Comparison of ENCODE assay signal across 28 cellular contexts in genomic region chr12:41023836-41024235, GRCh38.
"Had no signal": no experiment of that assay in that cellular context is flagged by ENCODE, and none has a peak within 500 bp of the region (broad histone marks: within the 10 kb centered on the region; RNA-seq: fewer than 3 reads in every experiment).

No MANE protein-coding gene starts in this region.

- H3K27me3 ChIP-seq: ascending aorta, breast epithelium, cardiac muscle cell, colonic mucosa, esophagus squamous epithelium, gastroesophageal sphincter had no signal

- ATAC-seq: activated CD4-positive, alpha-beta T cell treated with anti-CD3 and anti-CD28 coated beads for 36 hours; activated CD8-positive, alpha-beta memory T cell treated with anti-CD3 and anti-CD28 coated beads, Interleukin-2, amount 10 ng/mL, durations not matched to agents 7 days and 5 days; activated CD8-positive, alpha-beta T cell treated with anti-CD3 and anti-CD28 coated beads, Interleukin-2, amount 10 ng/mL, durations not matched to agents 7 days and 5 days; activated naive CD4-positive, alpha-beta T cell treated with anti-CD3 and anti-CD28 coated beads, Interleukin-2, amount 50 U/mL, for 72 hours; activated T-cell treated with anti-CD3 and anti-CD28 coated beads, Interleukin-2, amount 50 U/mL, for 72 hours; gastroesophageal sphincter had no signal

- H3K4me3 Mint-ChIP-seq: activated CD4-positive, alpha-beta memory T cell treated with anti-CD3 and anti-CD28 coated beads for 36 hours; activated CD4-positive, alpha-beta T cell treated with anti-CD3 and anti-CD28 coated beads for 36 hours; activated CD4-positive, alpha-beta T cell treated with anti-CD3 and anti-CD28 coated beads, Interleukin-2, amount 10 ng/mL, durations not matched to agents 24 days and 14 days; activated CD8-positive, alpha-beta memory T cell treated with anti-CD3 and anti-CD28 coated beads, Interleukin-2, amount 10 ng/mL, durations not matched to agents 7 days and 5 days; activated CD8-positive, alpha-beta T cell treated with anti-CD3 and anti-CD28 coated beads, Interleukin-2, amount 10 ng/mL, durations not matched to agents 7 days and 5 days; activated naive CD4-positive, alpha-beta T cell treated with anti-CD3 and anti-CD28 coated beads, Interleukin-2, amount 10 ng/mL, durations not matched to agents 7 days and 5 days; activated naive CD8-positive, alpha-beta T cell treated with anti-CD3 and anti-CD28 coated beads, Interleukin-2, amount 10 ng/mL, durations not matched to agents 7 days and 5 days; activated T-cell treated with anti-CD3 and anti-CD28 coated beads, Interleukin-2, amount 50 U/mL, for 24 hours; activated T-cell treated with anti-CD3 and anti-CD28 coated beads, Interleukin-2, amount 50 U/mL, for 72 hours; brain had no signal

- H3K4me1 ChIP-seq: ascending aorta, breast epithelium, colonic mucosa, gastroesophageal sphincter had no signal

- H3K27me3 Mint-ChIP-seq: activated CD4-positive, alpha-beta memory T cell treated with anti-CD3 and anti-CD28 coated beads for 36 hours; activated CD4-positive, alpha-beta T cell treated with anti-CD3 and anti-CD28 coated beads for 36 hours; activated CD4-positive, alpha-beta T cell treated with anti-CD3 and anti-CD28 coated beads, Interleukin-2, amount 10 ng/mL, durations not matched to agents 24 days and 14 days; activated CD8-positive, alpha-beta memory T cell treated with anti-CD3 and anti-CD28 coated beads, Interleukin-2, amount 10 ng/mL, durations not matched to agents 7 days and 5 days; activated naive CD4-positive, alpha-beta T cell treated with anti-CD3 and anti-CD28 coated beads, Interleukin-2, amount 10 ng/mL, durations not matched to agents 7 days and 5 days; activated naive CD8-positive, alpha-beta T cell treated with anti-CD3 and anti-CD28 coated beads, Interleukin-2, amount 10 ng/mL, durations not matched to agents 7 days and 5 days; activated T-cell treated with anti-CD3 and anti-CD28 coated beads, Interleukin-2, amount 50 U/mL, for 24 hours; brain had no signal

- H3K9me3 Mint-ChIP-seq: activated CD4-positive, alpha-beta memory T cell treated with anti-CD3 and anti-CD28 coated beads for 36 hours; activated CD4-positive, alpha-beta T cell treated with anti-CD3 and anti-CD28 coated beads, Interleukin-2, amount 10 ng/mL, durations not matched to agents 24 days and 14 days; activated naive CD4-positive, alpha-beta T cell treated with anti-CD3 and anti-CD28 coated beads, Interleukin-2, amount 10 ng/mL, durations not matched to agents 7 days and 5 days; activated naive CD4-positive, alpha-beta T cell treated with anti-CD3 and anti-CD28 coated beads, Interleukin-2, amount 50 U/mL, for 72 hours; activated naive CD8-positive, alpha-beta T cell treated with anti-CD3 and anti-CD28 coated beads, Interleukin-2, amount 10 ng/mL, durations not matched to agents 7 days and 5 days; activated T-cell treated with anti-CD3 and anti-CD28 coated beads, Interleukin-2, amount 50 U/mL, for 24 hours; brain had no signal

- H3K27ac Mint-ChIP-seq: activated CD4-positive, alpha-beta memory T cell treated with anti-CD3 and anti-CD28 coated beads for 36 hours; activated CD4-positive, alpha-beta T cell treated with anti-CD3 and anti-CD28 coated beads for 36 hours; activated CD4-positive, alpha-beta T cell treated with anti-CD3 and anti-CD28 coated beads, Interleukin-2, amount 10 ng/mL, durations not matched to agents 24 days and 14 days; activated CD8-positive, alpha-beta memory T cell treated with anti-CD3 and anti-CD28 coated beads, Interleukin-2, amount 10 ng/mL, durations not matched to agents 7 days and 5 days; activated CD8-positive, alpha-beta T cell treated with anti-CD3 and anti-CD28 coated beads, Interleukin-2, amount 10 ng/mL, durations not matched to agents 7 days and 5 days; activated naive CD4-positive, alpha-beta T cell treated with anti-CD3 and anti-CD28 coated beads, Interleukin-2, amount 10 ng/mL, durations not matched to agents 7 days and 5 days; activated naive CD4-positive, alpha-beta T cell treated with anti-CD3 and anti-CD28 coated beads, Interleukin-2, amount 50 U/mL, for 72 hours; activated naive CD8-positive, alpha-beta T cell treated with anti-CD3 and anti-CD28 coated beads, Interleukin-2, amount 10 ng/mL, durations not matched to agents 7 days and 5 days; activated T-cell treated with anti-CD3 and anti-CD28 coated beads, Interleukin-2, amount 50 U/mL, for 24 hours; activated T-cell treated with anti-CD3 and anti-CD28 coated beads, Interleukin-2, amount 50 U/mL, for 72 hours; brain had no signal

- H3K4me3 ChIP-seq: ascending aorta, breast epithelium, cardiac muscle cell, colonic mucosa, esophagus squamous epithelium, gastroesophageal sphincter had no signal

- H3K9me3 ChIP-seq: ascending aorta, breast epithelium, colonic mucosa, esophagus squamous epithelium, gastroesophageal sphincter had no signal

- DNase-seq: activated CD4-positive, alpha-beta memory T cell treated with anti-CD3 and anti-CD28 coated beads for 36 hours; activated CD4-positive, alpha-beta T cell treated with anti-CD3 and anti-CD28 coated beads for 36 hours; activated CD4-positive, alpha-beta T cell treated with anti-CD3 and anti-CD28 coated beads, Interleukin-2, amount 10 ng/mL, durations not matched to agents 24 days and 14 days; activated CD4-positive, CD25-positive, alpha-beta regulatory T cell; activated CD4-positive, CD25-positive, alpha-beta regulatory T cell treated with anti-CD3 and anti-CD28 coated beads, Interleukin-2, amount 50 U/mL, for 72 hours; activated CD8-positive, alpha-beta memory T cell treated with anti-CD3 and anti-CD28 coated beads, Interleukin-2, amount 10 ng/mL, durations not matched to agents 7 days and 5 days; activated CD8-positive, alpha-beta memory T cell treated with anti-CD3 and anti-CD28 coated beads, Interleukin-2, amount 50 U/mL, for 4 hours; activated CD8-positive, alpha-beta T cell treated with anti-CD3 and anti-CD28 coated beads, Interleukin-2, amount 10 ng/mL, durations not matched to agents 7 days and 5 days; activated gamma-delta T cell; activated naive CD4-positive, alpha-beta T cell; activated naive CD4-positive, alpha-beta T cell treated with anti-CD3 and anti-CD28 coated beads, Interleukin-2, amount 10 ng/mL, durations not matched to agents 7 days and 5 days; activated naive CD8-positive, alpha-beta T cell treated with anti-CD3 and anti-CD28 coated beads, Interleukin-2, amount 10 ng/mL, durations not matched to agents 7 days and 5 days; activated T-cell treated with anti-CD3 and anti-CD28 coated beads, Interleukin-2, amount 50 U/mL, for 24 hours; activated T-cell treated with anti-CD3 and anti-CD28 coated beads, Interleukin-2, amount 50 U/mL, for 72 hours; central memory CD4-positive, alpha-beta T cell; cerebellar nuclear complex; colonic mucosa; effector CD8-positive, alpha-beta T cell; esophagus squamous epithelium; foreskin melanocyte; T-helper 2 cell had no signal

- H3K27ac ChIP-seq: ascending aorta, breast epithelium, cardiac muscle cell, colonic mucosa, epithelial cell of prostate, esophagus squamous epithelium, gastroesophageal sphincter had no signal

- H3K36me3 Mint-ChIP-seq: activated CD4-positive, alpha-beta memory T cell treated with anti-CD3 and anti-CD28 coated beads for 36 hours; activated CD8-positive, alpha-beta memory T cell treated with anti-CD3 and anti-CD28 coated beads, Interleukin-2, amount 10 ng/mL, durations not matched to agents 7 days and 5 days; activated naive CD4-positive, alpha-beta T cell treated with anti-CD3 and anti-CD28 coated beads, Interleukin-2, amount 10 ng/mL, durations not matched to agents 7 days and 5 days; activated naive CD4-positive, alpha-beta T cell treated with anti-CD3 and anti-CD28 coated beads, Interleukin-2, amount 50 U/mL, for 72 hours; activated naive CD8-positive, alpha-beta T cell treated with anti-CD3 and anti-CD28 coated beads, Interleukin-2, amount 10 ng/mL, durations not matched to agents 7 days and 5 days had no signal

- H3K36me3 ChIP-seq: ascending aorta, breast epithelium, cardiac muscle cell, colonic mucosa, esophagus squamous epithelium had no signal

- H3K4me1 Mint-ChIP-seq: activated CD4-positive, alpha-beta T cell treated with anti-CD3 and anti-CD28 coated beads for 36 hours; activated CD4-positive, alpha-beta T cell treated with anti-CD3 and anti-CD28 coated beads, Interleukin-2, amount 10 ng/mL, durations not matched to agents 24 days and 14 days; activated CD8-positive, alpha-beta memory T cell treated with anti-CD3 and anti-CD28 coated beads, Interleukin-2, amount 10 ng/mL, durations not matched to agents 7 days and 5 days; activated naive CD4-positive, alpha-beta T cell treated with anti-CD3 and anti-CD28 coated beads, Interleukin-2, amount 10 ng/mL, durations not matched to agents 7 days and 5 days; activated naive CD8-positive, alpha-beta T cell treated with anti-CD3 and anti-CD28 coated beads, Interleukin-2, amount 10 ng/mL, durations not matched to agents 7 days and 5 days had no signal
